14 cellular contexts compared by ENCODE assay signal in the genomic region with DNA sequence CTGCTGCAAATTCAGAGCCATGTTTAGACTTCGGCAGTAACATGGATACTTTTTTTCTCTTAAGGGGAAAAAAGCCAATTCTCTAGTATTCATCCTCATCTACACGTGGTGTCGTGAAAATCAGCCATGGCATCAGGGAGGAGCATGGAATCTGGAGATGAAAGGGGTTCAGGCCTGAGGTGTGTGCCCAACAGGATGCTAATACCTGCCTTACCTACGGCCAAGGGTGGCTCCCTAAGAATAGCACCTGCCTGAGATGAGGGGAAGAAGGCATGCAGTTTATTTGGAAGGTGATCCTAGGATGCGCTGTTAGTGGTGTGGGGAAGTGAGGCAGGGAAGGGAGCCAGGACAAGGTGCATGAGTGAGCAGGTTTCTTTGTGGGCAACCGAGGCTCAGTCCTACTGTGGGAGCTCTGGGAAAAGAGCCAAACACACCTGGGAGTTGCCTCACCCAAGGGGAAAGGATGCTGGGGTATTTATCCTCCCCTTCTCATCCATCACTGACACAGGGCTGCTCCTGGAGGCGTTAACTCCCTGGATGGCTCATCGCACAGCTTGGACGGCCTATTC.
DNase-seq lines count a peak whose midpoint lies in the region; ATAC-seq, FAIRE-seq and TF ChIP-seq lines count a peak whose summit lies in the region.
"Had no signal": no experiment of that assay in that cellular context is flagged by ENCODE, and none has a peak within 500 bp of the region (broad histone marks: within the 10 kb centered on the region; RNA-seq: fewer than 3 reads in every experiment).

No MANE protein-coding gene starts in this region.

- DNase-seq in left ventricle myocardium inferior = no peak
- DNase-seq in left cardiac atrium = no peak
- DNase-seq in WTC11 (ENCODE audit: low spot score) = no peak
- DNase-seq in H1 (ENCODE audit: low read depth in 1 of 2, low spot score in 2 of 2) = no peak
- DNase-seq in stimulated activated CD4-positive, alpha-beta T cell treated with anti-CD3 and anti-CD28 coated beads, Interleukin-4, amount 100 ng/mL, for 4 hours = no peak
- no peak for DNase-seq in foreskin fibroblast
- DNase-seq in HPDE6-E6E7 (ENCODE audit: extremely low spot score) = no peak
- DNase-seq: BE2C; CD4-positive, alpha-beta memory T cell; GF-D8 had no signal

- no peak overlapping the region for H3K18ac ChIP-seq in H1 (ENCODE audit: extremely low read depth, low read length)

- peaks cover 32% of the 10 kb centered on the region for H3K4me1 Mint-ChIP-seq in WTC11
- H3K4me1 Mint-ChIP-seq: CD4-positive, alpha-beta memory T cell had no signal

- no peaks in the 10 kb centered on the region for H3K79me2 ChIP-seq in H1 (ENCODE audit: control insufficient read depth in 1 of 2, insufficient read depth in 2 of 2, low read length in 2 of 2)

- H3K23ac ChIP-seq in H1 (ENCODE audit: insufficient read length) = no peak overlapping the region

- no peak overlapping the region for H3K4me3 ChIP-seq in left ventricle myocardium inferior
- H3K4me3 ChIP-seq in H1 (ENCODE audit: extremely low read depth in 1 of 4, insufficient read depth in 2 of 4, low read depth in 3 of 4, low read length in 4 of 4) = no peak overlapping the region
- H3K4me3 ChIP-seq in foreskin fibroblast (ENCODE audit: low read depth in 1 of 2, low read length in 2 of 2) = no peak overlapping the region
- H3K4me3 ChIP-seq: A549 had no signal

- no peak overlapping the region for H3K56ac ChIP-seq in H1 (replicated peaks; ENCODE audit: insufficient read length, low read depth, low read length)

- H3K27me3 Mint-ChIP-seq in WTC11 (ENCODE audit: low read depth) = no peaks in the 10 kb centered on the region

- H3K23me2 ChIP-seq in H1 (ENCODE audit: low read depth, low read length) = no peaks in the 10 kb centered on the region; the same call in 1 of the 2 replicates

- H3K4me1 ChIP-seq in left ventricle myocardium inferior (no peaks in the 10 kb centered on the region), H1 (replicated peaks in 1 of 4; ENCODE audit: control insufficient read depth in 3 of 4, insufficient read depth in 4 of 4, low read length in 3 of 4) (peaks cover 0 to 8% (median 1%) of the 10 kb centered on the region in 4 experiments; a peak in 4 of 7 replicates)
- H3K4me1 ChIP-seq: A549 had no signal

- CTCF ChIA-PET in WTC11 (lab: Charles Lee) (interaction anchor here (0.8 kb wide), 1 partner anchor 40 kb away, joined by 3 read pairs; no protein-coding TSS in a partner anchor), H1 (lab: Charles Lee; ENCODE audit: partially characterized antibody) (interaction anchor here (1.1 to 1.2 kb wide), 2 partner anchors 15 to 276 kb away, joined by 3 read pairs; no protein-coding TSS in a partner anchor)

- 96% methylated on average over 9 of the region's 9 CpGs; no CpG with 5 or more reads in 1 of the 2 experiments for WGBS in H1 (ENCODE audit: extremely low coverage in 1 of 2, insufficient coverage in 1 of 2, insufficient read length in 1 of 2, insufficient replicate concordance in 2 of 2, low coverage in 1 of 2, low lambda C conversion rate in 2 of 2, missing lambda C conversion rate in 1 of 2), 2 experiments

- H4K8ac ChIP-seq in H1 (ENCODE audit: extremely low read depth, insufficient read depth, low read length) = no peak overlapping the region

- no peak for TF ChIP-seq CTCF in left ventricle myocardium inferior (IDR thresholded peaks at IDR 0.05; ENCODE audit: borderline replicate concordance)
- TF ChIP-seq CTCF in WTC11 (IDR thresholded peaks at IDR 0.05) = no peak
- TF ChIP-seq CTCF in H1 (IDR thresholded peaks at IDR 0.05; ENCODE audit: control extremely low read depth in 1 of 3, insufficient read depth in 1 of 3, low read depth in 1 of 3, low read length in 3 of 3) = no peak
- TF ChIP-seq CTCF in foreskin fibroblast (IDR thresholded peaks at IDR 0.05; ENCODE audit: low read depth, low read length) = no peak

- H4K5ac ChIP-seq in H1 (ENCODE audit: insufficient read length, low read depth, low read length) = no peak overlapping the region

- no peaks in the 10 kb centered on the region for H4K20me1 ChIP-seq in H1 (replicated peaks in 1 of 2; ENCODE audit: control insufficient read depth in 1 of 2, insufficient read depth in 2 of 2, low read length in 2 of 2)

- H3K9me3 Mint-ChIP-seq in WTC11 = no peaks in the 10 kb centered on the region

- H2AK5ac ChIP-seq in H1 (ENCODE audit: low read depth, low read length) = no peak overlapping the region

- H2BK120ac ChIP-seq in H1 (replicated peaks; ENCODE audit: low read depth, low read length) = no peak overlapping the region

- H2BK20ac ChIP-seq in H1 (ENCODE audit: low read length) = no peak overlapping the region; the same call in 1 of the 2 replicates

- H3K9ac ChIP-seq in H1 (replicated peaks in 1 of 4; ENCODE audit: extremely low read depth in 1 of 4, low read depth in 3 of 4, low read length in 3 of 4) = no peak overlapping the region

- no peak for TF ChIP-seq EP300 in H1 (IDR thresholded peaks at IDR 0.05; ENCODE audit: borderline replicate concordance in 1 of 2, low read depth in 2 of 2, low read length in 2 of 2)

- POLR2A ChIA-PET in WTC11 (lab: Charles Lee) = no interaction called here
- POLR2A ChIA-PET in H1 (lab: Charles Lee; ENCODE audit: partially characterized antibody) = no interaction called here

- TF ChIP-seq RAD21 in H1 (IDR thresholded peaks at IDR 0.05 in 1 of 2, conservative IDR thresholded peaks at IDR 0.05 in 1 of 2; ENCODE audit: low read depth in 2 of 2, low read length in 2 of 2) = no peak

- H3K4me3 Mint-ChIP-seq in WTC11 = no peak overlapping the region
- H3K4me3 Mint-ChIP-seq: CD4-positive, alpha-beta memory T cell had no signal

- no peak overlapping the region for H2AFZ ChIP-seq in H1 (ENCODE audit: low read length)

- peak overlapping the region; percentile 32; the same call in 1 of the 2 replicates for H2BK15ac ChIP-seq in H1 (ENCODE audit: low read length)

- TF ChIP-seq POLR2A in H1 (IDR thresholded peaks at IDR 0.05; ENCODE audit: control extremely low read depth in 1 of 2, low read depth in 2 of 2, low read length in 2 of 2) = no peak

- H3K4ac ChIP-seq in H1 (replicated peaks; ENCODE audit: insufficient read length, low read depth, low read length) = no peak overlapping the region

- no peaks in the 10 kb centered on the region for H3K79me1 ChIP-seq in H1 (ENCODE audit: low read depth, low read length)

- ATAC-seq in left cardiac atrium = no peak
- ATAC-seq in WTC11 = peak; percentile 66
- ATAC-seq: A549, HCT116 had no signal

- H3K9me3 ChIP-seq in left ventricle myocardium inferior (replicated peaks) = no peaks in the 10 kb centered on the region
- H3K9me3 ChIP-seq in H1 (ENCODE audit: insufficient read depth in 2 of 2, low read depth in 1 of 2, low read length in 1 of 2) = no peaks in the 10 kb centered on the region
- H3K9me3 ChIP-seq: A549, BE2C had no signal

- H3K36me3 Mint-ChIP-seq in WTC11 = no peaks in the 10 kb centered on the region
- H3K36me3 Mint-ChIP-seq: CD4-positive, alpha-beta memory T cell had no signal

- no peak overlapping the region for H3K14ac ChIP-seq in H1 (ENCODE audit: insufficient read length)

- H3K27me3 ChIP-seq in left ventricle myocardium inferior (ENCODE audit: low read depth) = peaks cover 53% of the 10 kb centered on the region
- no peaks in the 10 kb centered on the region for H3K27me3 ChIP-seq in H1 (replicated peaks in 1 of 4; ENCODE audit: control insufficient read depth in 3 of 4, extremely low read depth in 1 of 4, insufficient read depth in 3 of 4, low read length in 3 of 4)

- H3K27ac Mint-ChIP-seq in WTC11 = peak overlapping the region; percentile 26; the same call in 1 of the 2 replicates
- H3K27ac Mint-ChIP-seq: CD4-positive, alpha-beta memory T cell had no signal

- H3K36me3 ChIP-seq in left ventricle myocardium inferior = no peaks in the 10 kb centered on the region
- no peaks in the 10 kb centered on the region for H3K36me3 ChIP-seq in H1 (ENCODE audit: control insufficient read depth in 2 of 4, insufficient read depth in 4 of 4, low read length in 3 of 4)
- H3K36me3 ChIP-seq: BE2C had no signal

- intact Hi-C loops in left ventricle myocardium inferior (cut with micrococcal nuclease) = no loop called here
- intact Hi-C loops in left cardiac atrium (cut with DNase I) = no loop called here

- H3K27ac ChIP-seq in left ventricle myocardium inferior (replicated peaks) (peak overlapping the region; percentile 56), H1 (ENCODE audit: low read depth, low read length) (no peak overlapping the region)
- H3K27ac ChIP-seq: A549, C4-2B had no signal

- FAIRE-seq in H1 (lab: Jason Lieb, UNC) = no peak
- FAIRE-seq: A549, H54 had no signal

- H2BK5ac ChIP-seq in H1 (ENCODE audit: low read depth, low read length) = no peak overlapping the region

- H2BK12ac ChIP-seq in H1 (ENCODE audit: low read depth, low read length) = no peak overlapping the region

- H3K4me2 ChIP-seq in H1 (ENCODE audit: insufficient read depth in 1 of 2, low read depth in 2 of 2, low read length in 2 of 2) = no peak overlapping the region
- H3K4me2 ChIP-seq: A549 had no signal

- no peak overlapping the region for H4K91ac ChIP-seq in H1 (replicated peaks; ENCODE audit: insufficient read length, low read length)

TF ChIP-seq in WTC11, 78 proteins besides CTCF, POLR2A, EP300 and RAD21 (continues in another document):
- TF ChIP-seq NFATC4 (CRISPR knock-in tag; IDR thresholded peaks at IDR 0.05) (no peak), MYBL2 (CRISPR knock-in tag; IDR thresholded peaks at IDR 0.05) (no peak), ETV6 (CRISPR knock-in tag; IDR thresholded peaks at IDR 0.05) (no peak), FOXK1 (CRISPR knock-in tag; IDR thresholded peaks at IDR 0.05) (no peak)
- TF ChIP-seq, protein P1, sequence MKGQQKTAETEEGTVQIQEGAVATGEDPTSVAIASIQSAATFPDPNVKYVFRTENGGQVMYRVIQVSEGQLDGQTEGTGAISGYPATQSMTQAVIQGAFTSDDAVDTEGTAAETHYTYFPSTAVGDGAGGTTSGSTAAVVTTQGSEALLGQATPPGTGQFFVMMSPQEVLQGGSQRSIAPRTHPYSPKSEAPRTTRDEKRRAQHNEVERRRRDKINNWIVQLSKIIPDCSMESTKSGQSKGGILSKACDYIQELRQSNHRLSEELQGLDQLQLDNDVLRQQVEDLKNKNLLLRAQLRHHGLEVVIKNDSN (CRISPR knock-in tag; IDR thresholded peaks at IDR 0.05) = no peak

TF ChIP-seq in H1, 55 proteins besides CTCF, POLR2A, EP300 and RAD21:
- TF ChIP-seq NANOG (IDR thresholded peaks at IDR 0.05; ENCODE audit: insufficient read depth, low read depth, low read length, poor library complexity, severe bottlenecking) (no peak), SUZ12 (IDR thresholded peaks at IDR 0.05; ENCODE audit: low read length) (no peak), YY1 (IDR thresholded peaks at IDR 0.05; ENCODE audit: low read depth, low read length) (no peak), JUND (IDR thresholded peaks at IDR 0.05; ENCODE audit: low read length) (no peak), CTBP2 (IDR thresholded peaks at IDR 0.05; ENCODE audit: borderline replicate concordance, insufficient read depth, insufficient read length, low read length) (no peak), CBX5 (IDR thresholded peaks at IDR 0.05; ENCODE audit: low read depth, low read length) (no peak)
